Comparison of ENCODE assay signal across 8 cellular contexts in genomic region chr5:82225525-82226172, GRCh38. TPM values are rescaled to one million over a fixed set of nuclear protein-coding genes. Genes with fewer than 3 reads are reported as not detected.
DNase-seq lines count a peak whose midpoint lies in the region; ATAC-seq and TF ChIP-seq lines count a peak whose summit lies in the region.

No MANE protein-coding gene starts in this region.

- H3K27ac Mint-ChIP-seq in activated T-helper 1 cell treated with anti-CD3 and anti-CD28 coated beads, Interleukin-12 subunit alpha, Interleukin-12 subunit beta, Interleukin-2, Interleukin-4 antibody, amounts not matched to agents 30 ng/mL and 10 ng/mL and 1 ng/mL, durations not matched to agents 14 hours and 24 hours and 36 hours: no peak overlapping the region

- no peak overlapping the region for H3K4me3 Mint-ChIP-seq in activated T-helper 1 cell treated with anti-CD3 and anti-CD28 coated beads, Interleukin-12 subunit alpha, Interleukin-12 subunit beta, Interleukin-2, Interleukin-4 antibody, amounts not matched to agents 30 ng/mL and 10 ng/mL and 1 ng/mL, durations not matched to agents 14 hours and 24 hours and 36 hours

- peak overlapping the region in 1 of 2 experiments; percentile 67; a peak in 1 of 4 replicates for H4K8ac ChIP-seq in IMR-90 (ENCODE audit: low read depth in 2 of 2, low read length in 2 of 2)

- peak overlapping the region; percentile 75 for H2AFZ ChIP-seq in IMR-90 (replicated peaks; ENCODE audit: low read length, poor library complexity)

- H2AK5ac ChIP-seq in IMR-90 (ENCODE audit: low read depth, low read length): peak overlapping the region; percentile 88; the same call in 1 of the 2 replicates

- H3K36me3 ChIP-seq in IMR-90 (ENCODE audit: control insufficient read depth, insufficient read depth, low read length) (no peaks in the 10 kb centered on the region), testis (ENCODE audit: low read depth, missing control alignments) (no peaks in the 10 kb centered on the region)

- H4K20me1 ChIP-seq in IMR-90 (ENCODE audit: insufficient read depth, low read length): no peaks in the 10 kb centered on the region

- H2BK20ac ChIP-seq in IMR-90 (ENCODE audit: low read depth, low read length): peak overlapping the region; percentile 21; the same call in 1 of the 2 replicates

- no peak overlapping the region for H3K9ac ChIP-seq in IMR-90 (ENCODE audit: low read depth, low read length)

- TF ChIP-seq POLR2A in IMR-90 (IDR thresholded peaks at IDR 0.05; ENCODE audit: low read depth, low read length) (no peak), testis (IDR thresholded peaks at IDR 0.05) (no peak)

- dilution Hi-C loops in IMR-90 (cut with HindIII; ENCODE audit: low sequenced_read_pairs, unreplicated experiment): no loop called here

- no peak overlapping the region for H3K18ac ChIP-seq in IMR-90 (ENCODE audit: low read depth, low read length)

- H3K79me1 ChIP-seq in IMR-90 (ENCODE audit: low read depth in 1 of 2, low read length in 2 of 2): no peaks in the 10 kb centered on the region

- no peaks in the 10 kb centered on the region for H3K36me3 Mint-ChIP-seq in activated T-helper 1 cell treated with anti-CD3 and anti-CD28 coated beads, Interleukin-12 subunit alpha, Interleukin-12 subunit beta, Interleukin-2, Interleukin-4 antibody, amounts not matched to agents 30 ng/mL and 10 ng/mL and 1 ng/mL, durations not matched to agents 14 hours and 24 hours and 36 hours (ENCODE audit: low read depth)

- H3K56ac ChIP-seq in IMR-90 (ENCODE audit: extremely low read depth, insufficient read depth, low read length): no peak overlapping the region

- H3K4me1 Mint-ChIP-seq in activated T-helper 1 cell treated with anti-CD3 and anti-CD28 coated beads, Interleukin-12 subunit alpha, Interleukin-12 subunit beta, Interleukin-2, Interleukin-4 antibody, amounts not matched to agents 30 ng/mL and 10 ng/mL and 1 ng/mL, durations not matched to agents 14 hours and 24 hours and 36 hours (ENCODE audit: low read depth): no peaks in the 10 kb centered on the region

- H3K27me3 ChIP-seq in IMR-90 (ENCODE audit: control insufficient read depth, insufficient read depth, low read length) (no peaks in the 10 kb centered on the region), testis (no peaks in the 10 kb centered on the region)

- H2BK120ac ChIP-seq in IMR-90 (ENCODE audit: low read depth, low read length): peak overlapping the region; percentile 23

- H3K23ac ChIP-seq in IMR-90 (ENCODE audit: low read depth, low read length): no peak overlapping the region

- DNase-seq in DMS153 treated with DMSO at 0.1 percent for 48 hours (lab: John Stamatoyannopoulos, UW; ENCODE audit: unreplicated experiment): peak; percentile 6
- DNase-seq in IMR-90: peak; percentile 85
- DNase-seq in RKO (ENCODE audit: low spot score): peak; percentile 64
- DNase-seq in activated T-helper 1 cell treated with anti-CD3 and anti-CD28 coated beads, Interleukin-12 subunit alpha, Interleukin-12 subunit beta, Interleukin-2, Interleukin-4 antibody, amounts not matched to agents 30 ng/mL and 10 ng/mL and 1 ng/mL, durations not matched to agents 14 hours and 24 hours and 36 hours (ENCODE audit: low spot score): peak; percentile 55
- peak; percentile 67 for DNase-seq in fibroblast of villous mesenchyme (ENCODE audit: low read depth)
- peak; percentile 45 for DNase-seq in occipital lobe (lab: John Stamatoyannopoulos, UW)
- peak; percentile 83 for DNase-seq in testis

- BruUV-seq in IMR-90 (replicated peaks; lab: Mats Ljungman, UMichigan): no TSS peak

- no peak overlapping the region; the same call in 2 of the 3 replicates for H2BK15ac ChIP-seq in IMR-90 (ENCODE audit: low read depth, low read length)

- POLR2A ChIA-PET in IMR-90 (lab: Charles Lee; ENCODE audit: unreplicated experiment): no interaction called here

- H3K4me1 ChIP-seq in IMR-90 (ENCODE audit: control insufficient read depth, insufficient read depth, low read length) (peaks cover 2% of the 10 kb centered on the region; the same call in 1 of the 2 replicates), testis (no peaks in the 10 kb centered on the region)

- peak overlapping the region; percentile 34; the same call in 1 of the 2 replicates for H3K4ac ChIP-seq in IMR-90 (ENCODE audit: low read depth, low read length)

- CTCF ChIA-PET in IMR-90 (lab: Yijun Ruan, JAX): interaction anchor here (0.6 to 1.9 kb wide), 21 partner anchors 8 to 928 kb away, joined by 3 to 9 read pairs (median 4); partner anchors contain the start of gene ACOT12

- H3K14ac ChIP-seq in IMR-90 (replicated peaks; ENCODE audit: low read depth, low read length): no peak overlapping the region

- WGBS in IMR-90 (ENCODE audit: extremely low coverage in 2 of 2, insufficient read length in 1 of 2), 2 experiments: 0% methylated on average over 1 of the region's 7 CpGs; no CpG with 5 or more reads in 1 of the 2 experiments
- 24 to 25% methylated on average over 6 to 7 of the region's 7 CpGs for WGBS in testis, 2 donors

- H3K27me3 Mint-ChIP-seq in activated T-helper 1 cell treated with anti-CD3 and anti-CD28 coated beads, Interleukin-12 subunit alpha, Interleukin-12 subunit beta, Interleukin-2, Interleukin-4 antibody, amounts not matched to agents 30 ng/mL and 10 ng/mL and 1 ng/mL, durations not matched to agents 14 hours and 24 hours and 36 hours (ENCODE audit: insufficient read depth): no peaks in the 10 kb centered on the region

- H2BK5ac ChIP-seq in IMR-90 (ENCODE audit: low read depth, low read length, poor library complexity, severe bottlenecking): no peak overlapping the region

- H4K5ac ChIP-seq in IMR-90 (ENCODE audit: low read depth, low read length): no peak overlapping the region

- in situ Hi-C loops in IMR-90 (cut with MboI; ENCODE audit: low sequenced_read_pairs): no loop called here

- TF ChIP-seq RAD21 in IMR-90 (IDR thresholded peaks at IDR 0.05; ENCODE audit: low read length): peak; percentile 89

- H3K9me1 ChIP-seq in IMR-90 (ENCODE audit: insufficient read depth, low read length): no peaks in the 10 kb centered on the region; the same call in 1 of the 2 replicates

- peak overlapping the region; percentile 29 for H3K4me2 ChIP-seq in IMR-90 (ENCODE audit: low read depth, low read length)

- peak; percentile 89 for ATAC-seq in GM21515 (IDR thresholded peaks at IDR 0.05; ENCODE audit: unreplicated experiment)
- ATAC-seq in IMR-90 (ENCODE audit: low read depth): peak; percentile 96

- H4K91ac ChIP-seq in IMR-90 (ENCODE audit: insufficient read depth, low read depth, low read length): 0 out of 2 replicates have a peak overlapping the region, but pooled peaks have one; percentile 5

- H3K9me3 Mint-ChIP-seq in activated T-helper 1 cell treated with anti-CD3 and anti-CD28 coated beads, Interleukin-12 subunit alpha, Interleukin-12 subunit beta, Interleukin-2, Interleukin-4 antibody, amounts not matched to agents 30 ng/mL and 10 ng/mL and 1 ng/mL, durations not matched to agents 14 hours and 24 hours and 36 hours: no peaks in the 10 kb centered on the region

- H3K4me3 ChIP-seq in IMR-90 (ENCODE audit: insufficient read depth, low read depth, low read length) (no peak overlapping the region), fibroblast of villous mesenchyme (ENCODE audit: low read depth, low read length) (no peak overlapping the region), testis (no peak overlapping the region)

- peak; percentile 93 for TF ChIP-seq CTCF in IMR-90 (conservative IDR thresholded peaks at IDR 0.05; ENCODE audit: low read depth, low read length)
- peak; percentile 88 for TF ChIP-seq CTCF in fibroblast of villous mesenchyme (IDR thresholded peaks at IDR 0.05; ENCODE audit: insufficient read depth, low read depth, low read length)
- TF ChIP-seq CTCF in testis (IDR thresholded peaks at IDR 0.05): peak; percentile 56 to 75 (median 65)

- H3K9me3 ChIP-seq in IMR-90 (ENCODE audit: control insufficient read depth, insufficient read depth, low read length) (no peaks in the 10 kb centered on the region), testis (no peaks in the 10 kb centered on the region)

- no peak overlapping the region; the same call in 1 of the 2 replicates for H3K27ac ChIP-seq in IMR-90 (ENCODE audit: insufficient read depth, low read length)
- H3K27ac ChIP-seq in testis: no peak overlapping the region

- peak overlapping the region; percentile 58 for H2AK9ac ChIP-seq in IMR-90 (replicated peaks; ENCODE audit: low read depth, low read length, poor library complexity)

- intact Hi-C loops in IMR-90 (cut with micrococcal nuclease) (loop anchor here (1.0 to 2.0 kb wide), 7 partner anchors 51 to 800 kb away; partner anchors contain the start of gene SSBP2), testis (cut with DNase I; ENCODE audit: low total_unique reads) (no loop called here)
- intact Hi-C loops in activated T-helper 1 cell treated with anti-CD3 and anti-CD28 coated beads, Interleukin-12 subunit alpha, Interleukin-12 subunit beta, Interleukin-2, Interleukin-4 antibody, amounts not matched to agents 30 ng/mL and 10 ng/mL and 1 ng/mL, durations not matched to agents 14 hours and 24 hours and 36 hours (cut with micrococcal nuclease): loop anchor here (1.0 to 10.0 kb wide), 8 partner anchors 51 to 925 kb away; partner anchors contain the start of genes SSBP2 and ZCCHC9

TF ChIP-seq in IMR-90, 13 proteins besides CTCF, POLR2A, EP300 and RAD21:
- TF ChIP-seq, protein P1, sequence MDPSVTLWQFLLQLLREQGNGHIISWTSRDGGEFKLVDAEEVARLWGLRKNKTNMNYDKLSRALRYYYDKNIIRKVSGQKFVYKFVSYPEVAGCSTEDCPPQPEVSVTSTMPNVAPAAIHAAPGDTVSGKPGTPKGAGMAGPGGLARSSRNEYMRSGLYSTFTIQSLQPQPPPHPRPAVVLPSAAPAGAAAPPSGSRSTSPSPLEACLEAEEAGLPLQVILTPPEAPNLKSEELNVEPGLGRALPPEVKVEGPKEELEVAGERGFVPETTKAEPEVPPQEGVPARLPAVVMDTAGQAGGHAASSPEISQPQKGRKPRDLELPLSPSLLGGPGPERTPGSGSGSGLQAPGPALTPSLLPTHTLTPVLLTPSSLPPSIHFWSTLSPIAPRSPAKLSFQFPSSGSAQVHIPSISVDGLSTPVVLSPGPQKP (IDR thresholded peaks at IDR 0.05; ENCODE audit: borderline replicate concordance, low read depth, low read length): no peak
- peak; percentile 77 for TF ChIP-seq SMC3 (IDR thresholded peaks at IDR 0.05; ENCODE audit: low read depth, low read length)

RNA-seq across cellular contexts. Expression of gene RPS23, which starts 52.5 kb away (rescaled TPM):
- total RNA-seq in IMR-90 (2012; rRNA removed) (3,186 and 3,189 TPM in 2 replicates), fibroblast of villous mesenchyme (2,371 and 3,674 TPM in 2 replicates), occipital lobe (3,378 TPM), testis (1,000 to 10,000 TPM in 1 of 2 donors, 100 to 1,000 TPM in 1; 777 to 1,231 TPM)
- polyA plus RNA-seq in IMR-90 (2012; rRNA removed) (3,318 and 3,819 TPM in 2 replicates), testis (ENCODE audit: insufficient read depth, low read depth, low replicate concordance) (1,262 TPM)
- 1,266 and 2,055 TPM in 2 replicates for polyA plus RNA-seq in IMR-90 (2012; cell fraction: cytosol; rRNA removed)
- 210 and 1,618 TPM in 2 replicates for polyA plus RNA-seq in IMR-90 (2012; cell fraction: nucleus; rRNA removed; ENCODE audit: low replicate concordance)
- 2,220 and 2,235 TPM in 2 replicates for total RNA-seq in activated T-helper 1 cell treated with anti-CD3 and anti-CD28 coated beads, Interleukin-12 subunit alpha, Interleukin-12 subunit beta, Interleukin-2, Interleukin-4 antibody, amounts not matched to agents 30 ng/mL and 10 ng/mL and 1 ng/mL, durations not matched to agents 14 hours and 24 hours and 36 hours

Comparison
In these comparisons a context has a peak if more than half of its experiments do, and no peak if none do; other contexts are left out.
1. DNase-seq: peak in every context shown above with its lines; median percentile 85 in IMR-90; 83 in testis; 67 in fibroblast of villous mesenchyme; 64 in RKO; 55 in activated T-helper 1 cell treated with anti-CD3 and anti-CD28 coated beads, Interleukin-12 subunit alpha, Interleukin-12 subunit beta, Interleukin-2, Interleukin-4 antibody, amounts not matched to agents 30 ng/mL and 10 ng/mL and 1 ng/mL, durations not matched to agents 14 hours and 24 hours and 36 hours; 45 in occipital lobe; 6 in DMS153 treated with DMSO at 0.1 percent for 48 hours.